In the genomic region with DNA sequence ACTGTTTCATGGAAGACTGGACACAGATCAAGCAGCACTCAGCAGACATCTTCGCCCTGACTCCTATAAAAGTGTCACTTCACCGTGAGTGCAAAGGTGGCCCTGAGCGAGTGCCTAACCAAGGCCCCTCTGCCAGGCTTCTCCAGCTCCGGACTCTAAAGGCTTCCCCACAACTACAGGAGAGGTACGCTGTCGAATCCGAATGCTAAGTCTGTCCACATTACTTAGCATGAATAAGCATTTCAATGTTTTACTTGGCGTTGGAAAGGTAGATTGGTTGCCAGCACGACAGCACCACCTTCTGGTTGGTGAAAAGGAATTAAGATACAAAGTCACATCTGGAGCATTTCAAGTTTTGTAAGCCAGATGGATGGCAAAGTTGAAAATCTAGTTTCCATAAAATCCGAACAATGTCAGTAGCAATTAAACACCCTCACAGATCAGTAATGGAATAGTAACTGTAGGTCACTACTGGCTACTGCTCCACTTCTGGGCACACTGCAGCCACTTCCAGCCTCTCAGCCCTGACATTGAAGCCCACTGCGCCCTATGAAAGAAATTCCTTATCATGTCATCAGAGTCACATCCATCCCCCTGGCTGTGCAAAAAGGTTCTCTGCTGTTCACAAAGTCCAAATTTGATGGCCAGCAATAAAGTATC, we compare ENCODE assay signal across 1 cellular context.
TF ChIP-seq lines count a peak whose summit lies in the region.

No MANE protein-coding gene starts in this region.

TF ChIP-seq in K562, 482 proteins besides CTCF, POLR2A, EP300 and RAD21 (continued from another document and continues in another):
- TF ChIP-seq, protein P1, sequence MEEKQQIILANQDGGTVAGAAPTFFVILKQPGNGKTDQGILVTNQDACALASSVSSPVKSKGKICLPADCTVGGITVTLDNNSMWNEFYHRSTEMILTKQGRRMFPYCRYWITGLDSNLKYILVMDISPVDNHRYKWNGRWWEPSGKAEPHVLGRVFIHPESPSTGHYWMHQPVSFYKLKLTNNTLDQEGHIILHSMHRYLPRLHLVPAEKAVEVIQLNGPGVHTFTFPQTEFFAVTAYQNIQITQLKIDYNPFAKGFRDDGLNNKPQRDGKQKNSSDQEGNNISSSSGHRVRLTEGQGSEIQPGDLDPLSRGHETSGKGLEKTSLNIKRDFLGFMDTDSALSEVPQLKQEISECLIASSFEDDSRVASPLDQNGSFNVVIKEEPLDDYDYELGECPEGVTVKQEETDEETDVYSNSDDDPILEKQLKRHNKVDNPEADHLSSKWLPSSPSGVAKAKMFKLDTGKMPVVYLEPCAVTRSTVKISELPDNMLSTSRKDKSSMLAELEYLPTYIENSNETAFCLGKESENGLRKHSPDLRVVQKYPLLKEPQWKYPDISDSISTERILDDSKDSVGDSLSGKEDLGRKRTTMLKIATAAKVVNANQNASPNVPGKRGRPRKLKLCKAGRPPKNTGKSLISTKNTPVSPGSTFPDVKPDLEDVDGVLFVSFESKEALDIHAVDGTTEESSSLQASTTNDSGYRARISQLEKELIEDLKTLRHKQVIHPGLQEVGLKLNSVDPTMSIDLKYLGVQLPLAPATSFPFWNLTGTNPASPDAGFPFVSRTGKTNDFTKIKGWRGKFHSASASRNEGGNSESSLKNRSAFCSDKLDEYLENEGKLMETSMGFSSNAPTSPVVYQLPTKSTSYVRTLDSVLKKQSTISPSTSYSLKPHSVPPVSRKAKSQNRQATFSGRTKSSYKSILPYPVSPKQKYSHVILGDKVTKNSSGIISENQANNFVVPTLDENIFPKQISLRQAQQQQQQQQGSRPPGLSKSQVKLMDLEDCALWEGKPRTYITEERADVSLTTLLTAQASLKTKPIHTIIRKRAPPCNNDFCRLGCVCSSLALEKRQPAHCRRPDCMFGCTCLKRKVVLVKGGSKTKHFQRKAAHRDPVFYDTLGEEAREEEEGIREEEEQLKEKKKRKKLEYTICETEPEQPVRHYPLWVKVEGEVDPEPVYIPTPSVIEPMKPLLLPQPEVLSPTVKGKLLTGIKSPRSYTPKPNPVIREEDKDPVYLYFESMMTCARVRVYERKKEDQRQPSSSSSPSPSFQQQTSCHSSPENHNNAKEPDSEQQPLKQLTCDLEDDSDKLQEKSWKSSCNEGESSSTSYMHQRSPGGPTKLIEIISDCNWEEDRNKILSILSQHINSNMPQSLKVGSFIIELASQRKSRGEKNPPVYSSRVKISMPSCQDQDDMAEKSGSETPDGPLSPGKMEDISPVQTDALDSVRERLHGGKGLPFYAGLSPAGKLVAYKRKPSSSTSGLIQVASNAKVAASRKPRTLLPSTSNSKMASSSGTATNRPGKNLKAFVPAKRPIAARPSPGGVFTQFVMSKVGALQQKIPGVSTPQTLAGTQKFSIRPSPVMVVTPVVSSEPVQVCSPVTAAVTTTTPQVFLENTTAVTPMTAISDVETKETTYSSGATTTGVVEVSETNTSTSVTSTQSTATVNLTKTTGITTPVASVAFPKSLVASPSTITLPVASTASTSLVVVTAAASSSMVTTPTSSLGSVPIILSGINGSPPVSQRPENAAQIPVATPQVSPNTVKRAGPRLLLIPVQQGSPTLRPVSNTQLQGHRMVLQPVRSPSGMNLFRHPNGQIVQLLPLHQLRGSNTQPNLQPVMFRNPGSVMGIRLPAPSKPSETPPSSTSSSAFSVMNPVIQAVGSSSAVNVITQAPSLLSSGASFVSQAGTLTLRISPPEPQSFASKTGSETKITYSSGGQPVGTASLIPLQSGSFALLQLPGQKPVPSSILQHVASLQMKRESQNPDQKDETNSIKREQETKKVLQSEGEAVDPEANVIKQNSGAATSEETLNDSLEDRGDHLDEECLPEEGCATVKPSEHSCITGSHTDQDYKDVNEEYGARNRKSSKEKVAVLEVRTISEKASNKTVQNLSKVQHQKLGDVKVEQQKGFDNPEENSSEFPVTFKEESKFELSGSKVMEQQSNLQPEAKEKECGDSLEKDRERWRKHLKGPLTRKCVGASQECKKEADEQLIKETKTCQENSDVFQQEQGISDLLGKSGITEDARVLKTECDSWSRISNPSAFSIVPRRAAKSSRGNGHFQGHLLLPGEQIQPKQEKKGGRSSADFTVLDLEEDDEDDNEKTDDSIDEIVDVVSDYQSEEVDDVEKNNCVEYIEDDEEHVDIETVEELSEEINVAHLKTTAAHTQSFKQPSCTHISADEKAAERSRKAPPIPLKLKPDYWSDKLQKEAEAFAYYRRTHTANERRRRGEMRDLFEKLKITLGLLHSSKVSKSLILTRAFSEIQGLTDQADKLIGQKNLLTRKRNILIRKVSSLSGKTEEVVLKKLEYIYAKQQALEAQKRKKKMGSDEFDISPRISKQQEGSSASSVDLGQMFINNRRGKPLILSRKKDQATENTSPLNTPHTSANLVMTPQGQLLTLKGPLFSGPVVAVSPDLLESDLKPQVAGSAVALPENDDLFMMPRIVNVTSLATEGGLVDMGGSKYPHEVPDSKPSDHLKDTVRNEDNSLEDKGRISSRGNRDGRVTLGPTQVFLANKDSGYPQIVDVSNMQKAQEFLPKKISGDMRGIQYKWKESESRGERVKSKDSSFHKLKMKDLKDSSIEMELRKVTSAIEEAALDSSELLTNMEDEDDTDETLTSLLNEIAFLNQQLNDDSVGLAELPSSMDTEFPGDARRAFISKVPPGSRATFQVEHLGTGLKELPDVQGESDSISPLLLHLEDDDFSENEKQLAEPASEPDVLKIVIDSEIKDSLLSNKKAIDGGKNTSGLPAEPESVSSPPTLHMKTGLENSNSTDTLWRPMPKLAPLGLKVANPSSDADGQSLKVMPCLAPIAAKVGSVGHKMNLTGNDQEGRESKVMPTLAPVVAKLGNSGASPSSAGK (IDR thresholded peaks at IDR 0.05): no peak; the same call in 1 of the 2 replicates
- TF ChIP-seq NCOA1 (IDR thresholded peaks at IDR 0.05; ENCODE audit: low read depth): no peak
- TF ChIP-seq STAG1 (CRISPR knock-in tag; IDR thresholded peaks at IDR 0.05; ENCODE audit: borderline replicate concordance): peak; percentile 71; the same call in 1 of the 2 replicates
- TF ChIP-seq XRCC4 (IDR thresholded peaks at IDR 0.05; ENCODE audit: extremely low read depth, insufficient read depth, insufficient read length): no peak
- TF ChIP-seq RCOR1 (IDR thresholded peaks at IDR 0.05; ENCODE audit: borderline replicate concordance in 1 of 2, low read depth in 2 of 2, low read length in 2 of 2): no peak
- no peak for TF ChIP-seq FOS (IDR thresholded peaks at IDR 0.05; ENCODE audit: extremely low read depth, insufficient read length)
- TF ChIP-seq SMARCA4 (IDR thresholded peaks at IDR 0.05): peak; percentile 43; the same call in 1 of the 2 replicates
- no peak for TF ChIP-seq LCOR (CRISPR knock-in tag; IDR thresholded peaks at IDR 0.05)
- no peak for TF ChIP-seq RFX1 (IDR thresholded peaks at IDR 0.05)
- no peak for TF ChIP-seq MBD2 (IDR thresholded peaks at IDR 0.05; ENCODE audit: borderline replicate concordance, low read depth)
- TF ChIP-seq SMC3 (conservative IDR thresholded peaks at IDR 0.05; ENCODE audit: insufficient read depth, low read depth, low read length): peak; percentile 88
- no peak for TF ChIP-seq CHD2 (IDR thresholded peaks at IDR 0.05; ENCODE audit: low read depth, low read length)
- no peak for TF ChIP-seq CREBBP (IDR thresholded peaks at IDR 0.05; ENCODE audit: low read depth, low read length)
- TF ChIP-seq, protein P2, sequence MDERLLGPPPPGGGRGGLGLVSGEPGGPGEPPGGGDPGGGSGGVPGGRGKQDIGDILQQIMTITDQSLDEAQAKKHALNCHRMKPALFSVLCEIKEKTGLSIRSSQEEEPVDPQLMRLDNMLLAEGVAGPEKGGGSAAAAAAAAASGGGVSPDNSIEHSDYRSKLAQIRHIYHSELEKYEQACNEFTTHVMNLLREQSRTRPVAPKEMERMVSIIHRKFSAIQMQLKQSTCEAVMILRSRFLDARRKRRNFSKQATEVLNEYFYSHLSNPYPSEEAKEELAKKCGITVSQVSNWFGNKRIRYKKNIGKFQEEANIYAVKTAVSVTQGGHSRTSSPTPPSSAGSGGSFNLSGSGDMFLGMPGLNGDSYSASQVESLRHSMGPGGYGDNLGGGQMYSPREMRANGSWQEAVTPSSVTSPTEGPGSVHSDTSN (CRISPR knock-in tag; IDR thresholded peaks at IDR 0.05; ENCODE audit: low read depth): no peak
- TF ChIP-seq, protein P2 (tag; conservative IDR thresholded peaks at IDR 0.05; ENCODE audit: low read depth): no peak
- no peak for TF ChIP-seq RNF2 (IDR thresholded peaks at IDR 0.05)
- TF ChIP-seq, protein P3, sequence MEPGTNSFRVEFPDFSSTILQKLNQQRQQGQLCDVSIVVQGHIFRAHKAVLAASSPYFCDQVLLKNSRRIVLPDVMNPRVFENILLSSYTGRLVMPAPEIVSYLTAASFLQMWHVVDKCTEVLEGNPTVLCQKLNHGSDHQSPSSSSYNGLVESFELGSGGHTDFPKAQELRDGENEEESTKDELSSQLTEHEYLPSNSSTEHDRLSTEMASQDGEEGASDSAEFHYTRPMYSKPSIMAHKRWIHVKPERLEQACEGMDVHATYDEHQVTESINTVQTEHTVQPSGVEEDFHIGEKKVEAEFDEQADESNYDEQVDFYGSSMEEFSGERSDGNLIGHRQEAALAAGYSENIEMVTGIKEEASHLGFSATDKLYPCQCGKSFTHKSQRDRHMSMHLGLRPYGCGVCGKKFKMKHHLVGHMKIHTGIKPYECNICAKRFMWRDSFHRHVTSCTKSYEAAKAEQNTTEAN (CRISPR knock-in tag; IDR thresholded peaks at IDR 0.05): no peak
- TF ChIP-seq ETS2 (tag; IDR thresholded peaks at IDR 0.05; ENCODE audit: borderline replicate concordance, poor library complexity, severe bottlenecking): no peak
- TF ChIP-seq, protein P4, sequence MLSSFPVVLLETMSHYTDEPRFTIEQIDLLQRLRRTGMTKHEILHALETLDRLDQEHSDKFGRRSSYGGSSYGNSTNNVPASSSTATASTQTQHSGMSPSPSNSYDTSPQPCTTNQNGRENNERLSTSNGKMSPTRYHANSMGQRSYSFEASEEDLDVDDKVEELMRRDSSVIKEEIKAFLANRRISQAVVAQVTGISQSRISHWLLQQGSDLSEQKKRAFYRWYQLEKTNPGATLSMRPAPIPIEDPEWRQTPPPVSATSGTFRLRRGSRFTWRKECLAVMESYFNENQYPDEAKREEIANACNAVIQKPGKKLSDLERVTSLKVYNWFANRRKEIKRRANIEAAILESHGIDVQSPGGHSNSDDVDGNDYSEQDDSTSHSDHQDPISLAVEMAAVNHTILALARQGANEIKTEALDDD (IDR thresholded peaks at IDR 0.05): peak; percentile 34; the same call in 1 of the 2 replicates
- TF ChIP-seq, protein P5, sequence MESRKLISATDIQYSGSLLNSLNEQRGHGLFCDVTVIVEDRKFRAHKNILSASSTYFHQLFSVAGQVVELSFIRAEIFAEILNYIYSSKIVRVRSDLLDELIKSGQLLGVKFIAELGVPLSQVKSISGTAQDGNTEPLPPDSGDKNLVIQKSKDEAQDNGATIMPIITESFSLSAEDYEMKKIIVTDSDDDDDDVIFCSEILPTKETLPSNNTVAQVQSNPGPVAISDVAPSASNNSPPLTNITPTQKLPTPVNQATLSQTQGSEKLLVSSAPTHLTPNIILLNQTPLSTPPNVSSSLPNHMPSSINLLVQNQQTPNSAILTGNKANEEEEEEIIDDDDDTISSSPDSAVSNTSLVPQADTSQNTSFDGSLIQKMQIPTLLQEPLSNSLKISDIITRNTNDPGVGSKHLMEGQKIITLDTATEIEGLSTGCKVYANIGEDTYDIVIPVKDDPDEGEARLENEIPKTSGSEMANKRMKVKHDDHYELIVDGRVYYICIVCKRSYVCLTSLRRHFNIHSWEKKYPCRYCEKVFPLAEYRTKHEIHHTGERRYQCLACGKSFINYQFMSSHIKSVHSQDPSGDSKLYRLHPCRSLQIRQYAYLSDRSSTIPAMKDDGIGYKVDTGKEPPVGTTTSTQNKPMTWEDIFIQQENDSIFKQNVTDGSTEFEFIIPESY (CRISPR knock-in tag; IDR thresholded peaks at IDR 0.05): no peak
- TF ChIP-seq, protein P6, sequence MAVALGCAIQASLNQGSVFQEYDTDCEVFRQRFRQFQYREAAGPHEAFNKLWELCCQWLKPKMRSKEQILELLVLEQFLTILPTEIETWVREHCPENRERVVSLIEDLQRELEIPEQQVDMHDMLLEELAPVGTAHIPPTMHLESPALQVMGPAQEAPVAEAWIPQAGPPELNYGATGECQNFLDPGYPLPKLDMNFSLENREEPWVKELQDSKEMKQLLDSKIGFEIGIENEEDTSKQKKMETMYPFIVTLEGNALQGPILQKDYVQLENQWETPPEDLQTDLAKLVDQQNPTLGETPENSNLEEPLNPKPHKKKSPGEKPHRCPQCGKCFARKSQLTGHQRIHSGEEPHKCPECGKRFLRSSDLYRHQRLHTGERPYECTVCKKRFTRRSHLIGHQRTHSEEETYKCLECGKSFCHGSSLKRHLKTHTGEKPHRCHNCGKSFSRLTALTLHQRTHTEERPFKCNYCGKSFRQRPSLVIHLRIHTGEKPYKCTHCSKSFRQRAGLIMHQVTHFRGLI (CRISPR knock-in tag; IDR thresholded peaks at IDR 0.05): no peak
- no peak for TF ChIP-seq NFIX (CRISPR knock-in tag; IDR thresholded peaks at IDR 0.05; ENCODE audit: low read depth)
- TF ChIP-seq, protein P7, sequence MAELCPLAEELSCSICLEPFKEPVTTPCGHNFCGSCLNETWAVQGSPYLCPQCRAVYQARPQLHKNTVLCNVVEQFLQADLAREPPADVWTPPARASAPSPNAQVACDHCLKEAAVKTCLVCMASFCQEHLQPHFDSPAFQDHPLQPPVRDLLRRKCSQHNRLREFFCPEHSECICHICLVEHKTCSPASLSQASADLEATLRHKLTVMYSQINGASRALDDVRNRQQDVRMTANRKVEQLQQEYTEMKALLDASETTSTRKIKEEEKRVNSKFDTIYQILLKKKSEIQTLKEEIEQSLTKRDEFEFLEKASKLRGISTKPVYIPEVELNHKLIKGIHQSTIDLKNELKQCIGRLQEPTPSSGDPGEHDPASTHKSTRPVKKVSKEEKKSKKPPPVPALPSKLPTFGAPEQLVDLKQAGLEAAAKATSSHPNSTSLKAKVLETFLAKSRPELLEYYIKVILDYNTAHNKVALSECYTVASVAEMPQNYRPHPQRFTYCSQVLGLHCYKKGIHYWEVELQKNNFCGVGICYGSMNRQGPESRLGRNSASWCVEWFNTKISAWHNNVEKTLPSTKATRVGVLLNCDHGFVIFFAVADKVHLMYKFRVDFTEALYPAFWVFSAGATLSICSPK (IDR thresholded peaks at IDR 0.05; ENCODE audit: borderline replicate concordance): no peak
- TF ChIP-seq PHB (CRISPR knock-in tag; IDR thresholded peaks at IDR 0.05): no peak
- 0 out of 2 replicates have a peak, but pooled peaks have one; percentile 41 for TF ChIP-seq NBN (IDR thresholded peaks at IDR 0.05; ENCODE audit: low read depth)
- TF ChIP-seq SREBF1 (IDR thresholded peaks at IDR 0.05; ENCODE audit: borderline replicate concordance, low read depth, low read length): no peak
- no peak for TF ChIP-seq ZNF644 (tag; IDR thresholded peaks at IDR 0.05; ENCODE audit: low read depth)
- no peak for TF ChIP-seq TOE1 (IDR thresholded peaks at IDR 0.05; ENCODE audit: borderline replicate concordance)
- no peak for TF ChIP-seq TOE1 (CRISPR knock-in tag; IDR thresholded peaks at IDR 0.05; ENCODE audit: borderline replicate concordance, low read depth)
- no peak for TF ChIP-seq KAT2B (IDR thresholded peaks at IDR 0.05; ENCODE audit: low read depth, low read length)
- no peak for TF ChIP-seq SNIP1 (IDR thresholded peaks at IDR 0.05; ENCODE audit: low read depth)
- TF ChIP-seq ZNF311 (CRISPR knock-in tag; IDR thresholded peaks at IDR 0.05): no peak
- no peak for TF ChIP-seq ETV6 (IDR thresholded peaks at IDR 0.05; ENCODE audit: borderline replicate concordance in 1 of 2, low read depth in 2 of 2, low read length in 1 of 2)
- TF ChIP-seq ETV6 (CRISPR knock-in tag; IDR thresholded peaks at IDR 0.05; ENCODE audit: borderline replicate concordance): no peak
- no peak for TF ChIP-seq ZNF24 (IDR thresholded peaks at IDR 0.05)
